ENCODE assay signal across 18 cellular contexts in genomic region chr2:232370007-232370406, GRCh38. TPM values are rescaled to one million over a fixed set of nuclear protein-coding genes. Genes with fewer than 3 reads are reported as not detected.
"Had no signal": no experiment of that assay in that cellular context is flagged by ENCODE, and none has a peak within 500 bp of the region (broad histone marks: within the 10 kb centered on the region; RNA-seq: fewer than 3 reads in every experiment).

No MANE protein-coding gene starts in this region.

RNA-seq across cellular contexts. Expression of gene ALPP, which starts 8.5 kb away (rescaled TPM):
- total RNA-seq: dermis blood vessel endothelial cell; esophagus squamous epithelium; heart right ventricle; kidney epithelial cell; left cardiac atrium; left ventricle myocardium superior; lung microvascular endothelial cell; mucosa of gallbladder; naive thymus-derived CD8-positive, alpha-beta T cell; osteoblast; progenitor cell of endocrine pancreas; right lobe of liver; stomach; subcutaneous adipose tissue; temporal lobe; thyroid gland; urinary bladder had no signal
- polyA plus RNA-seq: heart right ventricle; naive thymus-derived CD8-positive, alpha-beta T cell; smooth muscle cell; stomach; urinary bladder had no signal

RNA-seq across cellular contexts. Expression of gene ALPG, which starts 36.6 kb away (rescaled TPM):
- total RNA-seq: dermis blood vessel endothelial cell; esophagus squamous epithelium; heart right ventricle; kidney epithelial cell; left cardiac atrium; left ventricle myocardium superior; lung microvascular endothelial cell; mucosa of gallbladder; naive thymus-derived CD8-positive, alpha-beta T cell; osteoblast; progenitor cell of endocrine pancreas; right lobe of liver; smooth muscle cell; stomach; subcutaneous adipose tissue; temporal lobe; thyroid gland; urinary bladder had no signal
- polyA plus RNA-seq: heart right ventricle; naive thymus-derived CD8-positive, alpha-beta T cell; smooth muscle cell; stomach; urinary bladder had no signal
